ENCODE assay signal across 22 cellular contexts in the genomic region with DNA sequence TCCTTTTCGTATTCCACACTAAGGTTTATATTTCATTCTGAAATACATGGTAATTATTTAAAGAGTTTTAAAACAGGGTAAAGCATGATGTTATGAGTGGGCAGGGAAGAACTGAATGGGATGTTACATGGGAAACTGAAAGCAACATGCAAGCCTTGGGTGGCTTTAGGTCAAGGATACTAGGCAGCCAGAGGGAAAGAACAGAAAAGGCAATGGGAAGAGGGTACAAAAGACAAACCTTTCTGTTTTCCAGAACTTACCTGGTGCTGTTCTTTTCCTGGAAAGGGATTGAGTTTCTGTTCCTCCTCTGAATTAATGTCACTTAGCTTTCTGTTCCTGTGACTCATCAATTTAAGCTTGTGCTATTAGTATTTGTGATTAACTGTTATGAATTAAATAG.
DNase-seq lines count a peak whose midpoint lies in the region; ATAC-seq lines count a peak whose summit lies in the region.
"Had no signal": no experiment of that assay in that cellular context is flagged by ENCODE, and none has a peak within 500 bp of the region (broad histone marks: within the 10 kb centered on the region; RNA-seq: fewer than 3 reads in every experiment).

No MANE protein-coding gene starts in this region.

- peaks cover 10% of the 10 kb centered on the region for H3K4me1 Mint-ChIP-seq in activated CD4-positive, alpha-beta memory T cell treated with anti-CD3 and anti-CD28 coated beads, Interleukin-2, amount 10 ng/mL, durations not matched to agents 7 days and 5 days
- peaks cover 6 to 11% of the 10 kb centered on the region in 2 donors for H3K4me1 Mint-ChIP-seq in natural killer cell treated with Interleukin-12 subunit alpha and Interleukin-12 subunit beta and Interleukin-15 and Interleukin-18, amount 100 ng/mL, for 72 hours (ENCODE audit: low read depth in 2 of 2)

- no peak overlapping the region for H3K4me3 Mint-ChIP-seq in activated CD4-positive, alpha-beta memory T cell treated with anti-CD3 and anti-CD28 coated beads, Interleukin-2, amount 10 ng/mL, durations not matched to agents 7 days and 5 days
- H3K4me3 Mint-ChIP-seq in natural killer cell treated with Interleukin-12 subunit alpha and Interleukin-12 subunit beta and Interleukin-15 and Interleukin-18, amount 100 ng/mL, for 72 hours = no peak overlapping the region

- CTCF ChIA-PET in activated CD4-positive, alpha-beta memory T cell treated with anti-CD3 and anti-CD28 coated beads, Interleukin-2, amount 10 ng/mL, durations not matched to agents 7 days and 5 days (lab: Charles Lee) = no interaction called here

- no peak for DNase-seq in activated CD4-positive, CD25-positive, alpha-beta regulatory T cell treated with anti-CD3 and anti-CD28 coated beads, Interleukin-2, amount 50 U/mL, for 72 hours
- DNase-seq in activated CD4-positive, alpha-beta memory T cell treated with anti-CD3 and anti-CD28 coated beads, Interleukin-2, amount 10 ng/mL, durations not matched to agents 7 days and 5 days = no peak
- DNase-seq in natural killer cell treated with Interleukin-12 subunit alpha and Interleukin-12 subunit beta and Interleukin-15 and Interleukin-18, amount 100 ng/mL, for 72 hours (ENCODE audit: low spot score) = no peak
- no peak for DNase-seq in COLO668 (lab: John Stamatoyannopoulos, UW; ENCODE audit: unreplicated experiment)
- DNase-seq: 8988T; activated CD4-positive, alpha-beta T cell treated with anti-CD3 and anti-CD28 coated beads, Interleukin-2, amount 50 U/mL, for 48 hours; anterior cingulate cortex; Caco-2; dermis blood vessel endothelial cell; KG1; left lung; NCI-H1694 treated with DMSO at 0.1 percent for 48 hours; NCI-H748 treated with DMSO at 0.1 percent for 48 hours; OCI-M1; SHP77; stimulated activated CD4-positive, alpha-beta T cell treated with anti-CD3 and anti-CD28 coated beads, Interleukin-1b, Interleukin-23, amount 100 ng/mL, for 48 hours; stimulated activated naive CD4-positive, alpha-beta T cell treated with Interleukin-2 at 50 U/mL for 16 hours; upper lobe of right lung had no signal

- POLR2A ChIA-PET in activated CD4-positive, alpha-beta memory T cell treated with anti-CD3 and anti-CD28 coated beads, Interleukin-2, amount 10 ng/mL, durations not matched to agents 7 days and 5 days (lab: Charles Lee) = no interaction called here

- ATAC-seq in activated CD4-positive, CD25-positive, alpha-beta regulatory T cell treated with anti-CD3 and anti-CD28 coated beads, Interleukin-2, amount 50 U/mL, for 24 hours = peak; percentile 46 to 48
- ATAC-seq in GM18909 (IDR thresholded peaks at IDR 0.05; ENCODE audit: poor library complexity, unreplicated experiment) = peak; percentile 26
- ATAC-seq in natural killer cell treated with Interleukin-12 subunit alpha and Interleukin-12 subunit beta and Interleukin-15 and Interleukin-18, amount 100 ng/mL, for 72 hours = no peak
- ATAC-seq in GM19328 (IDR thresholded peaks at IDR 0.05; ENCODE audit: unreplicated experiment) = no peak
- no peak for ATAC-seq in GM21576 (IDR thresholded peaks at IDR 0.05; ENCODE audit: unreplicated experiment)
- ATAC-seq: left lung, upper lobe of right lung had no signal

- peaks cover 77% of the 10 kb centered on the region for H3K36me3 Mint-ChIP-seq in activated CD4-positive, alpha-beta memory T cell treated with anti-CD3 and anti-CD28 coated beads, Interleukin-2, amount 10 ng/mL, durations not matched to agents 7 days and 5 days (ENCODE audit: low read depth)
- H3K36me3 Mint-ChIP-seq in natural killer cell treated with Interleukin-12 subunit alpha and Interleukin-12 subunit beta and Interleukin-15 and Interleukin-18, amount 100 ng/mL, for 72 hours = peaks cover 22% of the 10 kb centered on the region

- no peaks in the 10 kb centered on the region for H3K9me3 Mint-ChIP-seq in activated CD4-positive, alpha-beta memory T cell treated with anti-CD3 and anti-CD28 coated beads, Interleukin-2, amount 10 ng/mL, durations not matched to agents 7 days and 5 days
- H3K9me3 Mint-ChIP-seq in natural killer cell treated with Interleukin-12 subunit alpha and Interleukin-12 subunit beta and Interleukin-15 and Interleukin-18, amount 100 ng/mL, for 72 hours = no peaks in the 10 kb centered on the region

- H3K27ac Mint-ChIP-seq in activated CD4-positive, alpha-beta memory T cell treated with anti-CD3 and anti-CD28 coated beads, Interleukin-2, amount 10 ng/mL, durations not matched to agents 7 days and 5 days = peak overlapping the region; percentile 20
- H3K27ac Mint-ChIP-seq in natural killer cell treated with Interleukin-12 subunit alpha and Interleukin-12 subunit beta and Interleukin-15 and Interleukin-18, amount 100 ng/mL, for 72 hours = peak overlapping the region; percentile 11 to 51

- H3K27me3 Mint-ChIP-seq in activated CD4-positive, alpha-beta memory T cell treated with anti-CD3 and anti-CD28 coated beads, Interleukin-2, amount 10 ng/mL, durations not matched to agents 7 days and 5 days = no peaks in the 10 kb centered on the region
- no peaks in the 10 kb centered on the region for H3K27me3 Mint-ChIP-seq in natural killer cell treated with Interleukin-12 subunit alpha and Interleukin-12 subunit beta and Interleukin-15 and Interleukin-18, amount 100 ng/mL, for 72 hours

Comparison
In these comparisons a context has a peak if more than half of its experiments do, and no peak if none do; other contexts are left out.
1. ATAC-seq: peak in activated CD4-positive, CD25-positive, alpha-beta regulatory T cell treated with anti-CD3 and anti-CD28 coated beads, Interleukin-2, amount 50 U/mL, for 24 hours (2 of 2) and GM18909 (single experiment); none in natural killer cell treated with Interleukin-12 subunit alpha and Interleukin-12 subunit beta and Interleukin-15 and Interleukin-18, amount 100 ng/mL, for 72 hours (0 of 2), GM19328 (single experiment) and GM21576 (single experiment).